30 cellular contexts compared by ENCODE assay signal in genomic region chr4:77621254-77621653, GRCh38. TPM values are rescaled to one million over a fixed set of nuclear protein-coding genes. Genes with fewer than 3 reads are reported as not detected.
"Had no signal": no experiment of that assay in that cellular context is flagged by ENCODE, and none has a peak within 500 bp of the region (broad histone marks: within the 10 kb centered on the region; RNA-seq: fewer than 3 reads in every experiment).

No MANE protein-coding gene starts in this region.

- DNase-seq: naive thymus-derived CD8-positive, alpha-beta T cell; nephron progenitor cell; nucleus accumbens; pancreas; psoas muscle; right cardiac atrium; right lobe of liver; sigmoid colon; small intestine; stimulated activated CD4-positive, alpha-beta T cell treated with anti-CD3 and anti-CD28 coated beads, Interleukin-15, amount 100 ng/mL, for 24 hours; stimulated activated CD4-positive, alpha-beta T cell treated with anti-CD3 and anti-CD28 coated beads, Interleukin-2, amount 100 ng/mL, for 24 hours; stimulated activated CD4-positive, alpha-beta T cell treated with anti-CD3 and anti-CD28 coated beads, Interleukin-2, amount 100 ng/mL, for 48 hours; stimulated activated CD4-positive, alpha-beta T cell treated with anti-CD3 and anti-CD28 coated beads, Interleukin-4, amount 100 ng/mL, for 24 hours; stimulated activated naive B cell treated with anti-CD40 and anti-IgM and Interleukin-4, amounts not matched to agents 10 μg/mL and 1 μg/mL and 100 μg/mL, for 72 hours; stimulated activated naive CD4-positive, alpha-beta T cell treated with Interleukin-2 at 50 U/mL for 16 hours; stomach; testis; tibial artery; transverse colon; upper lobe of right lung; uterus had no signal

- H3K4me3 Mint-ChIP-seq: naive thymus-derived CD8-positive, alpha-beta T cell; natural killer cell treated with Interleukin-12 subunit alpha and Interleukin-12 subunit beta and Interleukin-15 and Interleukin-18, amount 100 ng/mL, for 72 hours; nephron progenitor cell; neural crest cell; stimulated activated effector memory CD8-positive, alpha-beta T cell treated with anti-CD3 and anti-CD28 coated beads, Interleukin-12 subunit alpha, Interleukin-12 subunit beta, amount 100 ng/mL, for 72 hours; stimulated activated naive B cell treated with anti-CD40 and anti-IgM and Interleukin-4, amounts not matched to agents 10 μg/mL and 1 μg/mL and 100 μg/mL, for 72 hours; stimulated activated naive CD8-positive, alpha-beta T cell treated with anti-CD3 and anti-CD28 coated beads, Interleukin-15, Interleukin-2, amounts not matched to agents 100 ng/mL and 50 ng/mL, for 24 hours; type B pancreatic cell had no signal

- H3K36me3 Mint-ChIP-seq: naive thymus-derived CD8-positive, alpha-beta T cell; natural killer cell treated with Interleukin-12 subunit alpha and Interleukin-12 subunit beta and Interleukin-15 and Interleukin-18, amount 100 ng/mL, for 72 hours; stimulated activated effector memory CD8-positive, alpha-beta T cell treated with anti-CD3 and anti-CD28 coated beads, Interleukin-12 subunit alpha, Interleukin-12 subunit beta, amount 100 ng/mL, for 72 hours; stimulated activated naive B cell treated with anti-CD40 and anti-IgM and Interleukin-4, amounts not matched to agents 10 μg/mL and 1 μg/mL and 100 μg/mL, for 72 hours; type B pancreatic cell had no signal

- H3K27ac Mint-ChIP-seq: naive thymus-derived CD8-positive, alpha-beta T cell; natural killer cell treated with Interleukin-12 subunit alpha and Interleukin-12 subunit beta and Interleukin-15 and Interleukin-18, amount 100 ng/mL, for 72 hours; nephron progenitor cell; stimulated activated effector memory CD8-positive, alpha-beta T cell treated with anti-CD3 and anti-CD28 coated beads, Interleukin-12 subunit alpha, Interleukin-12 subunit beta, amount 100 ng/mL, for 72 hours; stimulated activated naive B cell treated with anti-CD40 and anti-IgM and Interleukin-4, amounts not matched to agents 10 μg/mL and 1 μg/mL and 100 μg/mL, for 72 hours; stimulated activated naive CD8-positive, alpha-beta T cell treated with anti-CD3 and anti-CD28 coated beads, Interleukin-15, Interleukin-2, amounts not matched to agents 100 ng/mL and 50 ng/mL, for 24 hours; type B pancreatic cell had no signal

- H3K9me3 Mint-ChIP-seq: natural killer cell treated with Interleukin-12 subunit alpha and Interleukin-12 subunit beta and Interleukin-15 and Interleukin-18, amount 100 ng/mL, for 72 hours; nephron progenitor cell; stimulated activated effector memory CD8-positive, alpha-beta T cell treated with anti-CD3 and anti-CD28 coated beads, Interleukin-12 subunit alpha, Interleukin-12 subunit beta, amount 100 ng/mL, for 72 hours; stimulated activated naive B cell treated with anti-CD40 and anti-IgM and Interleukin-4, amounts not matched to agents 10 μg/mL and 1 μg/mL and 100 μg/mL, for 72 hours; stimulated activated naive CD8-positive, alpha-beta T cell treated with anti-CD3 and anti-CD28 coated beads, Interleukin-15, Interleukin-2, amounts not matched to agents 100 ng/mL and 50 ng/mL, for 24 hours; type B pancreatic cell had no signal

- ATAC-seq: naive thymus-derived CD8-positive, alpha-beta T cell; natural killer cell treated with Interleukin-12 subunit alpha and Interleukin-12 subunit beta and Interleukin-15 and Interleukin-18, amount 100 ng/mL, for 72 hours; psoas muscle; right cardiac atrium; stimulated activated effector memory CD8-positive, alpha-beta T cell treated with anti-CD3 and anti-CD28 coated beads, Interleukin-12 subunit alpha, Interleukin-12 subunit beta, amount 100 ng/mL, for 72 hours; stimulated activated naive B cell treated with anti-CD40 and anti-IgM and Interleukin-4, amounts not matched to agents 10 μg/mL and 1 μg/mL and 100 μg/mL, for 72 hours; upper lobe of right lung had no signal

- H3K27ac ChIP-seq: neutrophil, psoas muscle, sigmoid colon, suprapubic skin, testis, tibial artery, transverse colon, upper lobe of right lung, uterus had no signal

RNA-seq across cellular contexts. Expression of gene CXCL13, which starts 15.6 kb away (rescaled TPM):
- total RNA-seq: naive thymus-derived CD8-positive, alpha-beta T cell; neural crest cell; osteocyte; pancreas; renal cortical epithelial cell; right cardiac atrium; sigmoid colon; upper lobe of right lung had no signal
